1 cellular context compared by ENCODE assay signal in the genomic region with DNA sequence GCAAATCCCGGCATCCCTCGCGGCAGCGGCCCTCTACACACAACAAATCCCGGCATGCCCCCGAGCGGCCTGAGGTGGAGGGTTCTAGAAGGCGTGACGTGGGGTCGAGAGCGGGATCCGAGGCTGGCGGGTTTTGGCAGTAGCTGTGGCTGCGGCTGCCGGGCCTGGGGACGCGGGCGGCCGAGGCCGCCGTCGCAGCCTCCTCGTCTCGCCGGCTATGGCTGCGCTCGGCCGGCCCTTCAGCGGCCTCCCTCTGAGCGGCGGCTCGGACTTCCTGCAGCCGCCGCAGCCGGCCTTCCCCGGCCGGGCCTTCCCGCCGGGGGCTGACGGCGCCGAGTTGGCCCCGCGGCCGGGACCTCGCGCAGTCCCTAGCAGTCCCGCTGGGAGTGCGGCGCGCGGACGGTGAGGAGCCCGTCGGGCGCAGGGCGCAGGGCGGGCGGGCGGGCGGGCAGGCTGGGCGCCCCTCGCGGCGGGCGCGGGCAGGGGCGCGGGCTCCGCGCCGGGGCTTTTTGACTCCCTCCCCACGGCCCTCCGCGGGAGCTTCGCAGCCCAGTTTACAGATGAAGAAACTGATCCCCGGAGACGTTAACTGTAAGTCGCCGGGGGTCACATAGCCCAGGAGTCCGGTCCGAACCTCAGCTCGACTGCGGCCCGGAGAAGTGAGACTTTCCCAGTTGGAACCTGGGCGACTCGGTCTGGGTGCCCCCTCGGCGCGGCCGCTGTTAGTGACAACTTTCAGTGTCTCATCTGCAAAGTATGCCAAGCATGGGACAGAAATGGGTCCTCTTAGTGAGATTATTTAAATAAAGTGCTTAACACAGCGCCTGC.
TF ChIP-seq lines count a peak whose summit lies in the region.

A gene with protein sequence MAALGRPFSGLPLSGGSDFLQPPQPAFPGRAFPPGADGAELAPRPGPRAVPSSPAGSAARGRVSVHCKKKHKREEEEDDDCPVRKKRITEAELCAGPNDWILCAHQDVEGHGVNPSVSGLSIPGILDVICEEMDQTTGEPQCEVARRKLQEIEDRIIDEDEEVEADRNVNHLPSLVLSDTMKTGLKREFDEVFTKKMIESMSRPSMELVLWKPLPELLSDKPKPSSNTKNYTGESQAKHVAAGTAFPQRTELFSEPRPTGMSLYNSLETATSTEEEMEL (plus strand): TSS at position 63 of the 828 bp plus-strand sequence. CDS start 155 bp downstream, at position 218.

TF ChIP-seq in K562, 482 proteins besides CTCF, POLR2A, EP300 and RAD21 (continued from another document and continues in another):
- TF ChIP-seq ZC3H11A (IDR thresholded peaks at IDR 0.05; ENCODE audit: low read depth, low read length) (no peak), ELK3 (CRISPR knock-in tag; IDR thresholded peaks at IDR 0.05) (no peak), ZNF165 (CRISPR knock-in tag; IDR thresholded peaks at IDR 0.05; ENCODE audit: borderline replicate concordance) (no peak), GTF2A2 (tag; IDR thresholded peaks at IDR 0.05) (no peak), HDAC1 (IDR thresholded peaks at IDR 0.05) (no peak), SMARCB1 (IDR thresholded peaks at IDR 0.05; ENCODE audit: insufficient read length, low read depth) (no peak), ZBTB26 (CRISPR knock-in tag; IDR thresholded peaks at IDR 0.05) (no peak), TCF3 (CRISPR knock-in tag; IDR thresholded peaks at IDR 0.05) (no peak), ZNF24 (IDR thresholded peaks at IDR 0.05) (no peak), TCF7 (IDR thresholded peaks at IDR 0.05; ENCODE audit: borderline replicate concordance) (no peak), CCAR2 (IDR thresholded peaks at IDR 0.05; ENCODE audit: low read depth, low read length) (no peak), ZNF316 (IDR thresholded peaks at IDR 0.05) (no peak), ZNF384 (IDR thresholded peaks at IDR 0.05; ENCODE audit: low read depth, low read length) (no peak), SIN3B (IDR thresholded peaks at IDR 0.05; ENCODE audit: low read depth) (peak; percentile 58), DPF2 (IDR thresholded peaks at IDR 0.05) (no peak), IRF1 (CRISPR knock-in tag; IDR thresholded peaks at IDR 0.05; ENCODE audit: borderline replicate concordance) (no peak), KDM1A (IDR thresholded peaks at IDR 0.05) (peak in 1 of 2 experiments; percentile 21; a peak in 1 of 4 replicates), POLR3G (IDR thresholded peaks at IDR 0.05; ENCODE audit: extremely low read depth, insufficient read length, insufficient replicate concordance) (no peak), CREM (IDR thresholded peaks at IDR 0.05; ENCODE audit: low read depth) (peak; percentile 91), L3MBTL2 (IDR thresholded peaks at IDR 0.05) (peak; percentile 62), ELF1 (tag; IDR thresholded peaks at IDR 0.05) (peak; percentile 93), MEF2D (tag; conservative IDR thresholded peaks at IDR 0.05; ENCODE audit: low read depth) (no peak), CEBPB (tag; IDR thresholded peaks at IDR 0.05) (no peak), TCFL5 (CRISPR knock-in tag; conservative IDR thresholded peaks at IDR 0.05) (no peak), SMARCC2 (IDR thresholded peaks at IDR 0.05; ENCODE audit: low read depth) (no peak), ZNF76 (CRISPR knock-in tag; IDR thresholded peaks at IDR 0.05; ENCODE audit: borderline replicate concordance) (peak; percentile 76; the same call in 1 of the 2 replicates), GTF3C2 (IDR thresholded peaks at IDR 0.05; ENCODE audit: borderline replicate concordance, extremely low read depth, insufficient read length) (no peak), ZNF12 (CRISPR knock-in tag; IDR thresholded peaks at IDR 0.05) (no peak), FOXO4 (CRISPR knock-in tag; IDR thresholded peaks at IDR 0.05) (no peak), E4F1 (CRISPR knock-in tag; IDR thresholded peaks at IDR 0.05; ENCODE audit: borderline replicate concordance) (no peak), ZZZ3 (IDR thresholded peaks at IDR 0.05) (no peak), HNRNPH1 (optimal IDR thresholded peaks at IDR 0.05; ENCODE audit: low read depth, low read length) (no peak), MYBL2 (IDR thresholded peaks at IDR 0.05; ENCODE audit: low read depth) (no peak), MYBL2 (CRISPR knock-in tag; IDR thresholded peaks at IDR 0.05; ENCODE audit: borderline replicate concordance) (no peak), NONO (IDR thresholded peaks at IDR 0.05; ENCODE audit: low read depth in 2 of 2, low read length in 1 of 2) (peak; percentile 33 to 61; a peak in 3 of 4 replicates), KAT7 (CRISPR knock-in tag; IDR thresholded peaks at IDR 0.05; ENCODE audit: borderline replicate concordance) (no peak), NFIX (CRISPR knock-in tag; IDR thresholded peaks at IDR 0.05; ENCODE audit: low read depth) (no peak)
- TF ChIP-seq, protein P1, sequence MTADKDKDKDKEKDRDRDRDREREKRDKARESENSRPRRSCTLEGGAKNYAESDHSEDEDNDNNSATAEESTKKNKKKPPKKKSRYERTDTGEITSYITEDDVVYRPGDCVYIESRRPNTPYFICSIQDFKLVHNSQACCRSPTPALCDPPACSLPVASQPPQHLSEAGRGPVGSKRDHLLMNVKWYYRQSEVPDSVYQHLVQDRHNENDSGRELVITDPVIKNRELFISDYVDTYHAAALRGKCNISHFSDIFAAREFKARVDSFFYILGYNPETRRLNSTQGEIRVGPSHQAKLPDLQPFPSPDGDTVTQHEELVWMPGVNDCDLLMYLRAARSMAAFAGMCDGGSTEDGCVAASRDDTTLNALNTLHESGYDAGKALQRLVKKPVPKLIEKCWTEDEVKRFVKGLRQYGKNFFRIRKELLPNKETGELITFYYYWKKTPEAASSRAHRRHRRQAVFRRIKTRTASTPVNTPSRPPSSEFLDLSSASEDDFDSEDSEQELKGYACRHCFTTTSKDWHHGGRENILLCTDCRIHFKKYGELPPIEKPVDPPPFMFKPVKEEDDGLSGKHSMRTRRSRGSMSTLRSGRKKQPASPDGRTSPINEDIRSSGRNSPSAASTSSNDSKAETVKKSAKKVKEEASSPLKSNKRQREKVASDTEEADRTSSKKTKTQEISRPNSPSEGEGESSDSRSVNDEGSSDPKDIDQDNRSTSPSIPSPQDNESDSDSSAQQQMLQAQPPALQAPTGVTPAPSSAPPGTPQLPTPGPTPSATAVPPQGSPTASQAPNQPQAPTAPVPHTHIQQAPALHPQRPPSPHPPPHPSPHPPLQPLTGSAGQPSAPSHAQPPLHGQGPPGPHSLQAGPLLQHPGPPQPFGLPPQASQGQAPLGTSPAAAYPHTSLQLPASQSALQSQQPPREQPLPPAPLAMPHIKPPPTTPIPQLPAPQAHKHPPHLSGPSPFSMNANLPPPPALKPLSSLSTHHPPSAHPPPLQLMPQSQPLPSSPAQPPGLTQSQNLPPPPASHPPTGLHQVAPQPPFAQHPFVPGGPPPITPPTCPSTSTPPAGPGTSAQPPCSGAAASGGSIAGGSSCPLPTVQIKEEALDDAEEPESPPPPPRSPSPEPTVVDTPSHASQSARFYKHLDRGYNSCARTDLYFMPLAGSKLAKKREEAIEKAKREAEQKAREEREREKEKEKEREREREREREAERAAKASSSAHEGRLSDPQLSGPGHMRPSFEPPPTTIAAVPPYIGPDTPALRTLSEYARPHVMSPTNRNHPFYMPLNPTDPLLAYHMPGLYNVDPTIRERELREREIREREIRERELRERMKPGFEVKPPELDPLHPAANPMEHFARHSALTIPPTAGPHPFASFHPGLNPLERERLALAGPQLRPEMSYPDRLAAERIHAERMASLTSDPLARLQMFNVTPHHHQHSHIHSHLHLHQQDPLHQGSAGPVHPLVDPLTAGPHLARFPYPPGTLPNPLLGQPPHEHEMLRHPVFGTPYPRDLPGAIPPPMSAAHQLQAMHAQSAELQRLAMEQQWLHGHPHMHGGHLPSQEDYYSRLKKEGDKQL (CRISPR knock-in tag; IDR thresholded peaks at IDR 0.05; ENCODE audit: borderline replicate concordance), result no peak
- TF ChIP-seq, protein P2, sequence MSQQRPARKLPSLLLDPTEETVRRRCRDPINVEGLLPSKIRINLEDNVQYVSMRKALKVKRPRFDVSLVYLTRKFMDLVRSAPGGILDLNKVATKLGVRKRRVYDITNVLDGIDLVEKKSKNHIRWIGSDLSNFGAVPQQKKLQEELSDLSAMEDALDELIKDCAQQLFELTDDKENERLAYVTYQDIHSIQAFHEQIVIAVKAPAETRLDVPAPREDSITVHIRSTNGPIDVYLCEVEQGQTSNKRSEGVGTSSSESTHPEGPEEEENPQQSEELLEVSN (IDR thresholded peaks at IDR 0.05; ENCODE audit: borderline replicate concordance in 1 of 2, extremely low read depth in 1 of 2, insufficient read depth in 1 of 2, insufficient read length in 1 of 2, low read depth in 1 of 2, low read length in 1 of 2, poor library complexity in 1 of 2, severe bottlenecking in 1 of 2), result peak; percentile 49 to 65
- TF ChIP-seq, protein P3, sequence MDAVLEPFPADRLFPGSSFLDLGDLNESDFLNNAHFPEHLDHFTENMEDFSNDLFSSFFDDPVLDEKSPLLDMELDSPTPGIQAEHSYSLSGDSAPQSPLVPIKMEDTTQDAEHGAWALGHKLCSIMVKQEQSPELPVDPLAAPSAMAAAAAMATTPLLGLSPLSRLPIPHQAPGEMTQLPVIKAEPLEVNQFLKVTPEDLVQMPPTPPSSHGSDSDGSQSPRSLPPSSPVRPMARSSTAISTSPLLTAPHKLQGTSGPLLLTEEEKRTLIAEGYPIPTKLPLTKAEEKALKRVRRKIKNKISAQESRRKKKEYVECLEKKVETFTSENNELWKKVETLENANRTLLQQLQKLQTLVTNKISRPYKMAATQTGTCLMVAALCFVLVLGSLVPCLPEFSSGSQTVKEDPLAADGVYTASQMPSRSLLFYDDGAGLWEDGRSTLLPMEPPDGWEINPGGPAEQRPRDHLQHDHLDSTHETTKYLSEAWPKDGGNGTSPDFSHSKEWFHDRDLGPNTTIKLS (IDR thresholded peaks at IDR 0.05; ENCODE audit: borderline replicate concordance, low read depth), result peak; percentile 97
